Comparison of ENCODE assay signal across 10 cellular contexts in the genomic region with DNA sequence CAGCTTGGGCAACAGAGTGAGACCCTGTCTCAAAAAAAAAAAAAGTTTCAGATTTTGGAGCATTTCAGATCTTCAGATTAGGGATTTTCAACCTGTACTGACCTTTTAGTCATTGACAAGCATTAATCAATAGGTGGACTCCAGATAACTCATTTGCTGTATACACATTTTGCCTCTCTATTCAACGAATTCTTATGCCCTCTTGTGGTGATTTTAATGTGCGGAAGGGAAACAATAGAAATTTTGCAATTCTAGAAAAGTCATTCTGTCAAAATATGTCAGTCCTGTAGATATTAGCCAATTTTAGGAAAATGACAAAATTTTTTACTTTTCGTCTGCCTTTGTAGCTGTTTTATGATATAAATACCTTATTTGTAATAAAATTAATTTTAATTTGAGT. TPM values are rescaled to one million over a fixed set of nuclear protein-coding genes. Genes with fewer than 3 reads are reported as not detected.
DNase-seq lines count a peak whose midpoint lies in the region; ATAC-seq, FAIRE-seq and TF ChIP-seq lines count a peak whose summit lies in the region.
"Had no signal": no experiment of that assay in that cellular context is flagged by ENCODE, and none has a peak within 500 bp of the region (broad histone marks: within the 10 kb centered on the region; RNA-seq: fewer than 3 reads in every experiment).

No MANE protein-coding gene starts in this region.

- CTCF ChIA-PET in PC-9 (lab: Charles Lee): no interaction called here

- peak; percentile 61 for ATAC-seq in GM21786 (IDR thresholded peaks at IDR 0.05; ENCODE audit: unreplicated experiment)
- no peak for ATAC-seq in stimulated activated effector memory CD8-positive, alpha-beta T cell treated with anti-CD3 and anti-CD28 coated beads, Interleukin-12 subunit alpha, Interleukin-12 subunit beta, amount 100 ng/mL, for 72 hours
- no peak for ATAC-seq in GM19463 (IDR thresholded peaks at IDR 0.05; ENCODE audit: unreplicated experiment)
- ATAC-seq in upper lobe of left lung (ENCODE audit: low FRiP score in 2 of 2): no peak

- TF ChIP-seq EP300 in upper lobe of left lung (IDR thresholded peaks at IDR 0.05): no peak

- H3K4me3 ChIP-seq in PC-9 (no peak overlapping the region), upper lobe of left lung (no peak overlapping the region)

- no peaks in the 10 kb centered on the region for H3K9me3 Mint-ChIP-seq in stimulated activated effector memory CD8-positive, alpha-beta T cell treated with anti-CD3 and anti-CD28 coated beads, Interleukin-12 subunit alpha, Interleukin-12 subunit beta, amount 100 ng/mL, for 72 hours
- H3K9me3 Mint-ChIP-seq: activated naive CD8-positive, alpha-beta T cell treated with anti-CD3 and anti-CD28 coated beads, Interleukin-2, amount 10 ng/mL, durations not matched to agents 7 days and 5 days had no signal

- H3K27ac ChIP-seq in PC-9: no peak overlapping the region
- no peak overlapping the region for H3K27ac ChIP-seq in upper lobe of left lung

- no peak for TF ChIP-seq POLR2A in upper lobe of left lung (IDR thresholded peaks at IDR 0.05)

- H3K4me1 Mint-ChIP-seq in stimulated activated effector memory CD8-positive, alpha-beta T cell treated with anti-CD3 and anti-CD28 coated beads, Interleukin-12 subunit alpha, Interleukin-12 subunit beta, amount 100 ng/mL, for 72 hours: no peaks in the 10 kb centered on the region
- H3K4me1 Mint-ChIP-seq: activated naive CD8-positive, alpha-beta T cell treated with anti-CD3 and anti-CD28 coated beads, Interleukin-2, amount 10 ng/mL, durations not matched to agents 7 days and 5 days; memory B cell had no signal

- DNase-seq in D721Med (ENCODE audit: insufficient read length, low spot score) (no peak), PC-9 (no peak), glomerular visceral epithelial cell (ENCODE audit: extremely low spot score) (peak; percentile 8), upper lobe of left lung (no peak)
- no peak for DNase-seq in stimulated activated effector memory CD8-positive, alpha-beta T cell treated with anti-CD3 and anti-CD28 coated beads, Interleukin-12 subunit alpha, Interleukin-12 subunit beta, amount 100 ng/mL, for 72 hours (ENCODE audit: low spot score in 2 of 2)
- DNase-seq in activated T-cell treated with anti-CD3 and anti-CD28 coated beads, Interleukin-2, amount 50 U/mL, for 48 hours: no peak
- DNase-seq: activated naive CD8-positive, alpha-beta T cell treated with anti-CD3 and anti-CD28 coated beads, Interleukin-2, amount 10 ng/mL, durations not matched to agents 7 days and 5 days had no signal

- no peak overlapping the region for H3K4me3 Mint-ChIP-seq in stimulated activated effector memory CD8-positive, alpha-beta T cell treated with anti-CD3 and anti-CD28 coated beads, Interleukin-12 subunit alpha, Interleukin-12 subunit beta, amount 100 ng/mL, for 72 hours
- H3K4me3 Mint-ChIP-seq: activated naive CD8-positive, alpha-beta T cell treated with anti-CD3 and anti-CD28 coated beads, Interleukin-2, amount 10 ng/mL, durations not matched to agents 7 days and 5 days; memory B cell had no signal

- no peaks in the 10 kb centered on the region for H3K9me3 ChIP-seq in PC-9 (ENCODE audit: insufficient read depth, low read depth)
- no peaks in the 10 kb centered on the region for H3K9me3 ChIP-seq in upper lobe of left lung

- no peaks in the 10 kb centered on the region for H3K36me3 Mint-ChIP-seq in stimulated activated effector memory CD8-positive, alpha-beta T cell treated with anti-CD3 and anti-CD28 coated beads, Interleukin-12 subunit alpha, Interleukin-12 subunit beta, amount 100 ng/mL, for 72 hours
- H3K36me3 Mint-ChIP-seq: activated naive CD8-positive, alpha-beta T cell treated with anti-CD3 and anti-CD28 coated beads, Interleukin-2, amount 10 ng/mL, durations not matched to agents 7 days and 5 days; memory B cell had no signal

- H3K36me3 ChIP-seq in PC-9 (ENCODE audit: low read depth): no peaks in the 10 kb centered on the region
- H3K36me3 ChIP-seq in upper lobe of left lung: no peaks in the 10 kb centered on the region

- no peak overlapping the region for H3K27ac Mint-ChIP-seq in stimulated activated effector memory CD8-positive, alpha-beta T cell treated with anti-CD3 and anti-CD28 coated beads, Interleukin-12 subunit alpha, Interleukin-12 subunit beta, amount 100 ng/mL, for 72 hours
- H3K27ac Mint-ChIP-seq: activated naive CD8-positive, alpha-beta T cell treated with anti-CD3 and anti-CD28 coated beads, Interleukin-2, amount 10 ng/mL, durations not matched to agents 7 days and 5 days; memory B cell had no signal

- H3K4me1 ChIP-seq in PC-9 (replicated peaks; ENCODE audit: insufficient read depth): no peaks in the 10 kb centered on the region
- no peaks in the 10 kb centered on the region for H3K4me1 ChIP-seq in upper lobe of left lung

- H3F3A ChIP-seq in PC-9 (ENCODE audit: insufficient read depth, low read depth): no peaks in the 10 kb centered on the region

- H3K4me2 ChIP-seq in PC-9: no peak overlapping the region

- no peak overlapping the region for H2AFZ ChIP-seq in PC-9

- no TSS peak for BruUV-seq in PC-9 (replicated peaks; lab: Mats Ljungman, UMichigan)

- no peaks in the 10 kb centered on the region for H3K27me3 ChIP-seq in PC-9 (ENCODE audit: insufficient read depth, low read depth)
- no peaks in the 10 kb centered on the region for H3K27me3 ChIP-seq in upper lobe of left lung

- H4K20me1 ChIP-seq in PC-9 (ENCODE audit: insufficient read depth): no peaks in the 10 kb centered on the region

- FAIRE-seq in D721Med (lab: Jason Lieb, UNC): peak; percentile 84

- intact Hi-C loops in PC-9 (cut with micrococcal nuclease; ENCODE audit: unreplicated experiment): loop anchor here (1.0 to 5.0 kb wide), 2 partner anchors 184 to 204 kb away; no protein-coding TSS in a partner anchor

- POLR2A ChIA-PET in PC-9 (lab: Charles Lee; ENCODE audit: unreplicated experiment): no interaction called here

- H3K9me2 ChIP-seq in PC-9 (ENCODE audit: insufficient read depth): no peaks in the 10 kb centered on the region

- WGBS in upper lobe of left lung, 2 donors: 41 to 47% methylated on average over 3 of the region's 3 CpGs

- no peaks in the 10 kb centered on the region for H3K79me2 ChIP-seq in PC-9 (ENCODE audit: low read depth)

- peak; percentile 68 for TF ChIP-seq CTCF in D721Med (IDR thresholded peaks at IDR 0.05; ENCODE audit: insufficient read depth, missing control alignments)
- TF ChIP-seq CTCF in PC-9 (conservative IDR thresholded peaks at IDR 0.05): peak; percentile 50
- TF ChIP-seq CTCF in upper lobe of left lung (IDR thresholded peaks at IDR 0.05): peak in 1 of 6 experiments; percentile 13

RNA-seq across cellular contexts. Expression of gene OR2G2, which starts 11.6 kb away (rescaled TPM):
- total RNA-seq in PC-9 (2021): not detected in 2 replicates
- not detected for total RNA-seq in upper lobe of left lung
- total RNA-seq: activated naive CD8-positive, alpha-beta T cell treated with anti-CD3 and anti-CD28 coated beads, Interleukin-2, amount 10 ng/mL, durations not matched to agents 7 days and 5 days had no signal

RNA-seq across cellular contexts. Expression of gene GCSAML, which starts 27.6 kb away (rescaled TPM):
- total RNA-seq in PC-9 (2021) (not detected in 2 replicates), upper lobe of left lung (1 to 10 TPM in 3 of 6 donors, under 1 TPM in 3; 0.30 to 3.0 (median 1.4) TPM)
- total RNA-seq: activated naive CD8-positive, alpha-beta T cell treated with anti-CD3 and anti-CD28 coated beads, Interleukin-2, amount 10 ng/mL, durations not matched to agents 7 days and 5 days had no signal

RNA-seq across cellular contexts. Expression of gene OR2G3, which starts 28.9 kb away (rescaled TPM):
- total RNA-seq in PC-9 (2021) (not detected in 2 replicates), upper lobe of left lung (not detected)
- total RNA-seq: activated naive CD8-positive, alpha-beta T cell treated with anti-CD3 and anti-CD28 coated beads, Interleukin-2, amount 10 ng/mL, durations not matched to agents 7 days and 5 days had no signal

RNA-seq across cellular contexts. Expression of gene OR2C3, which starts 40.3 kb away (rescaled TPM):
- total RNA-seq in PC-9 (2021) (not detected in 2 replicates), upper lobe of left lung (under 1 TPM in 1 of 6 donors, not detected in 5; 0.03 TPM)
- total RNA-seq: activated naive CD8-positive, alpha-beta T cell treated with anti-CD3 and anti-CD28 coated beads, Interleukin-2, amount 10 ng/mL, durations not matched to agents 7 days and 5 days had no signal
